11 cellular contexts compared by ENCODE assay signal in the genomic region with DNA sequence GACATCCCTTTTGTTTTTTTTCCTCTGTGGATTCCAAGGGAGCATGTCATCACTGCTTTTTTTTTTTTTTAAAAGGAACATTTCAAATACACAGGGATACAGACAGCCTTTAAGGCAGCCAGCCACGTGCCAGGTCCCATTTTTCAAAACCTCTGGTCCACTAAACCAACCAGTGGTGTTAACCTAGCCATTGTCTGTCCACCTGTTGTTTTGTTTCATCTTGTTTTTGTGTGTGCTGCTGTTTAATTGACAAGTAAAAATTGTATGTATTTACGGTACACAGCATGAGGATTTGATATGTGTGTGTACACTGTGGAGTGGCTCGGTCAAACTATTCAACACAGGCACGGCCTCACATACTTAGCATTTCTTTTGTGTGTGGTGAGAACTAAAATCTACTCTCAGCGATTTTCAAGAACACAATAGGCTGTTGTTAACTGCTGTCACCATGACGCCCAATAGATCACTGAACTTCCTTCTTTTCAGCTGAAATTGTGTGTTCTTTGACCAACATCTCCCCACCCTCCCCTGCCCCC. TPM values are rescaled to one million over a fixed set of nuclear protein-coding genes. Genes with fewer than 3 reads are reported as not detected.
DNase-seq lines count a peak whose midpoint lies in the region; ATAC-seq, FAIRE-seq and TF ChIP-seq lines count a peak whose summit lies in the region.
"Had no signal": no experiment of that assay in that cellular context is flagged by ENCODE, and none has a peak within 500 bp of the region (broad histone marks: within the 10 kb centered on the region; RNA-seq: fewer than 3 reads in every experiment).

No MANE protein-coding gene starts in this region.

- H3K9me3 Mint-ChIP-seq in activated T-helper 2 cell treated with anti-CD3 and anti-CD28 coated beads, Interferon-gamma antibody, Interleukin-2, Interleukin-4, amounts not matched to agents 10 μg/mL and 5 μg/mL and 100 μg/mL, durations not matched to agents 14 hours and 24 hours and 36 hours: no peaks in the 10 kb centered on the region
- H3K9me3 Mint-ChIP-seq: natural killer cell had no signal

- intact Hi-C loops in HepG2 (cut with micrococcal nuclease; ENCODE audit: unreplicated experiment) (loop anchor here (10.0 kb wide), 1 partner anchor 564 kb away; no protein-coding TSS in a partner anchor), thyroid gland (cut with DNase I) (loop anchor here (10.0 kb wide), 2 partner anchors 74 to 434 kb away; no protein-coding TSS in a partner anchor)
- intact Hi-C loops in activated T-helper 2 cell treated with anti-CD3 and anti-CD28 coated beads, Interferon-gamma antibody, Interleukin-2, Interleukin-4, amounts not matched to agents 10 μg/mL and 5 μg/mL and 100 μg/mL, durations not matched to agents 14 hours and 24 hours and 36 hours (cut with micrococcal nuclease): no loop called here

- peak; percentile 73 for ATAC-seq in HepG2
- ATAC-seq in HG03442 (IDR thresholded peaks at IDR 0.05; ENCODE audit: unreplicated experiment): no peak
- ATAC-seq: natural killer cell had no signal

- TF ChIP-seq CTCF in astrocyte of the spinal cord (IDR thresholded peaks at IDR 0.05; ENCODE audit: low read depth, low read length) (no peak), HepG2 (CRISPR knock-in tag; IDR thresholded peaks at IDR 0.05) (no peak), thyroid gland (IDR thresholded peaks at IDR 0.05) (no peak)

- H3K36me3 Mint-ChIP-seq in activated T-helper 2 cell treated with anti-CD3 and anti-CD28 coated beads, Interferon-gamma antibody, Interleukin-2, Interleukin-4, amounts not matched to agents 10 μg/mL and 5 μg/mL and 100 μg/mL, durations not matched to agents 14 hours and 24 hours and 36 hours (ENCODE audit: low read depth): no peaks in the 10 kb centered on the region
- H3K36me3 Mint-ChIP-seq: natural killer cell had no signal

- no peaks in the 10 kb centered on the region for H3K36me3 ChIP-seq in HepG2 (replicated peaks in 1 of 2; ENCODE audit: control insufficient read depth in 1 of 2, insufficient read depth in 2 of 2, low read length in 2 of 2)
- no peaks in the 10 kb centered on the region for H3K36me3 ChIP-seq in thyroid gland

- no peak overlapping the region for H3K27ac Mint-ChIP-seq in activated T-helper 2 cell treated with anti-CD3 and anti-CD28 coated beads, Interferon-gamma antibody, Interleukin-2, Interleukin-4, amounts not matched to agents 10 μg/mL and 5 μg/mL and 100 μg/mL, durations not matched to agents 14 hours and 24 hours and 36 hours
- H3K27ac Mint-ChIP-seq: natural killer cell had no signal

- H3K9me3 ChIP-seq in HepG2 (ENCODE audit: low read length): no peaks in the 10 kb centered on the region
- H3K9me3 ChIP-seq in thyroid gland: no peaks in the 10 kb centered on the region

- H2AFZ ChIP-seq in HepG2 (ENCODE audit: low read length): peak overlapping the region; percentile 1

- H4K20me1 ChIP-seq in HepG2 (ENCODE audit: insufficient read depth, low read length): no peaks in the 10 kb centered on the region

- DNase-seq in AG20443 (ENCODE audit: low spot score): peak; percentile 70
- peak; percentile 21 for DNase-seq in HT1080 (ENCODE audit: low read depth)
- DNase-seq in astrocyte of the spinal cord (ENCODE audit: low read depth, low spot score): peak; percentile 62
- peak; percentile 94 for DNase-seq in HepG2 (ENCODE audit: low spot score)
- no peak for DNase-seq in NCI-H2196 treated with DMSO at 0.1 percent for 48 hours (lab: John Stamatoyannopoulos, UW; ENCODE audit: unreplicated experiment)
- DNase-seq in thyroid gland: no peak
- DNase-seq in activated T-helper 2 cell treated with anti-CD3 and anti-CD28 coated beads, Interferon-gamma antibody, Interleukin-2, Interleukin-4, amounts not matched to agents 10 μg/mL and 5 μg/mL and 100 μg/mL, durations not matched to agents 14 hours and 24 hours and 36 hours (ENCODE audit: low spot score): no peak
- DNase-seq: natural killer cell, NCI-H526 treated with DMSO at 0.1 percent for 48 hours had no signal

- H3K27me3 Mint-ChIP-seq in activated T-helper 2 cell treated with anti-CD3 and anti-CD28 coated beads, Interferon-gamma antibody, Interleukin-2, Interleukin-4, amounts not matched to agents 10 μg/mL and 5 μg/mL and 100 μg/mL, durations not matched to agents 14 hours and 24 hours and 36 hours (ENCODE audit: low read depth): peaks cover 1% of the 10 kb centered on the region

- no peaks in the 10 kb centered on the region for H3K79me2 ChIP-seq in HepG2 (ENCODE audit: insufficient read depth, low read length)

- WGBS in HepG2 (ENCODE audit: low lambda C conversion rate): 1% methylated on average over 6 of the region's 6 CpGs
- WGBS in thyroid gland, 2 donors: 33 to 36% methylated on average over 6 of the region's 6 CpGs

- POLR2A ChIA-PET in HepG2 (lab: Yijun Ruan, JAX): interaction anchor here (1.2 to 1.5 kb wide), 2 partner anchors 51 to 292 kb away, joined by 4 read pairs; partner anchors contain the start of gene METTL22

- BruUV-seq in HepG2 (replicated peaks; lab: Mats Ljungman, UMichigan): no TSS peak

- FAIRE-seq in HepG2 (lab: Jason Lieb, UNC): peak; percentile 62

- H3K4me1 Mint-ChIP-seq in activated T-helper 2 cell treated with anti-CD3 and anti-CD28 coated beads, Interferon-gamma antibody, Interleukin-2, Interleukin-4, amounts not matched to agents 10 μg/mL and 5 μg/mL and 100 μg/mL, durations not matched to agents 14 hours and 24 hours and 36 hours (ENCODE audit: low read depth): peaks cover 6% of the 10 kb centered on the region
- H3K4me1 Mint-ChIP-seq: natural killer cell had no signal

- no peak overlapping the region for H3K4me3 Mint-ChIP-seq in activated T-helper 2 cell treated with anti-CD3 and anti-CD28 coated beads, Interferon-gamma antibody, Interleukin-2, Interleukin-4, amounts not matched to agents 10 μg/mL and 5 μg/mL and 100 μg/mL, durations not matched to agents 14 hours and 24 hours and 36 hours (ENCODE audit: low read depth)
- H3K4me3 Mint-ChIP-seq: natural killer cell had no signal

- peak overlapping the region; percentile 87 for H3K4me2 ChIP-seq in HepG2 (ENCODE audit: low read depth, low read length)

- H3K27me3 ChIP-seq in HepG2 (ENCODE audit: control insufficient read depth in 1 of 2, insufficient read depth in 2 of 2, low read length in 2 of 2) (peaks cover 0 to 7% of the 10 kb centered on the region in 2 experiments; a peak in 1 of 5 replicates), thyroid gland (no peaks in the 10 kb centered on the region)

- H3K4me1 ChIP-seq in HepG2 (ENCODE audit: insufficient read depth, low read length) (peaks cover 68% of the 10 kb centered on the region), thyroid gland (peaks cover 0 to 3% of the 10 kb centered on the region in 2 donors)

- peak overlapping the region; percentile 46 for H3K9ac ChIP-seq in HepG2 (ENCODE audit: insufficient read depth, low read depth, low read length)

- CTCF ChIA-PET in HepG2 (lab: Yijun Ruan, JAX; ENCODE audit: low intra/inter-chr PET ratio, low total read pairs): interaction anchor here (5.1 to 5.6 kb wide), 2 partner anchors 64 to 84 kb away, joined by 39 to 154 read pairs; no protein-coding TSS in a partner anchor

- peak in 1 of 2 experiments; percentile 39; a peak in 1 of 4 replicates for TF ChIP-seq POLR2A in HepG2 (IDR thresholded peaks at IDR 0.05; ENCODE audit: insufficient read depth in 1 of 2, low read depth in 2 of 2, low read length in 2 of 2)
- no peak for TF ChIP-seq POLR2A in thyroid gland (IDR thresholded peaks at IDR 0.05)

- H3K27ac ChIP-seq in HepG2 (ENCODE audit: extremely low read length, insufficient read depth, low read length): peak overlapping the region; percentile 15
- no peak overlapping the region for H3K27ac ChIP-seq in thyroid gland

- no peak overlapping the region for H3K4me3 ChIP-seq in astrocyte of the spinal cord (ENCODE audit: low read depth, low read length)
- peak overlapping the region; percentile 0 to 53 (median 18); a peak in 4 of 6 replicates for H3K4me3 ChIP-seq in HepG2 (replicated peaks in 1 of 3; ENCODE audit: insufficient read depth in 1 of 3, low read depth in 2 of 3, low read length in 3 of 3)
- no peak overlapping the region for H3K4me3 ChIP-seq in thyroid gland (replicated peaks in 1 of 3)

- in situ Hi-C loops in astrocyte of the spinal cord (cut with HindIII; ENCODE audit: low sequenced_read_pairs): no loop called here
- in situ Hi-C loops in HepG2 (cut with HindIII; ENCODE audit: extremely low pct_ligation_motif_present, low pct_unique_long_range_greater_than_20kb): no loop called here

- TF ChIP-seq RAD21 in HepG2 (CRISPR knock-in tag; IDR thresholded peaks at IDR 0.05): no peak

- TF ChIP-seq EP300 in HepG2 (IDR thresholded peaks at IDR 0.05; ENCODE audit: low read depth in 2 of 2, low read length in 2 of 2) (0 out of 4 replicates have a peak, but pooled peaks have one; percentile 6 to 25), HepG2 (CRISPR knock-in tag; IDR thresholded peaks at IDR 0.05; ENCODE audit: borderline replicate concordance) (no peak)

RNA-seq across cellular contexts. Expression of gene TMEM114, which starts 19.2 kb away (rescaled TPM):
- not detected in 2 replicates for total RNA-seq in HT1080 (2014; rRNA removed; shearing (Covaris generic))
- not detected in 2 replicates for polyA plus RNA-seq in HT1080 (2015; cell fraction: cytosol; rRNA removed)
- polyA plus RNA-seq in HT1080 (2015; cell fraction: nucleus; rRNA removed): not detected in 2 replicates
- total RNA-seq in HepG2 (2016; rRNA removed; fragmentation: Illumina TruSeq; extraction: Trizol): not detected in 2 replicates
- total RNA-seq in HepG2 (2016; cell fraction: cytosol; rRNA removed; fragmentation: Illumina TruSeq; extraction: Trizol; ENCODE audit: low read depth): not detected in 2 replicates
- total RNA-seq in HepG2 (2016; cell fraction: insoluble cytoplasmic fraction; rRNA removed; fragmentation: Illumina TruSeq; extraction: Trizol): not detected in 2 replicates
- total RNA-seq in HepG2 (2016; cell fraction: membrane; rRNA removed; fragmentation: Illumina TruSeq; extraction: Trizol): not detected in 2 replicates
- not detected in 2 replicates for total RNA-seq in HepG2 (2016; cell fraction: nucleus; rRNA removed; fragmentation: Illumina TruSeq; extraction: Trizol)
- polyA plus RNA-seq in HepG2 (2011; rRNA removed): not detected in 2 replicates
- not detected in 2 replicates for polyA plus RNA-seq in HepG2 (2011; cell fraction: cytosol; rRNA removed)
- polyA plus RNA-seq in HepG2 (2011; cell fraction: nucleus; rRNA removed): not detected in 2 replicates
- not detected in 2 replicates for polyA plus RNA-seq in HepG2 (2012)
- not detected in 2 replicates for polyA plus RNA-seq in HepG2 (2016; cell fraction: cytosol; fragmentation: Illumina TruSeq; extraction: Trizol; ENCODE audit: low read depth)
- not detected in 2 replicates for polyA plus RNA-seq in HepG2 (2016; cell fraction: insoluble cytoplasmic fraction; fragmentation: Illumina TruSeq; extraction: Trizol; ENCODE audit: low read depth)
- polyA plus RNA-seq in HepG2 (2016; cell fraction: membrane; fragmentation: Illumina TruSeq; extraction: Trizol; ENCODE audit: low read depth): not detected in 2 replicates
- not detected in 2 replicates for polyA plus RNA-seq in HepG2 (2016; cell fraction: nucleus; fragmentation: Illumina TruSeq; extraction: Trizol; ENCODE audit: insufficient read depth, low read depth)
- not detected in 2 replicates for polyA minus RNA-seq in HepG2 (2011; rRNA and poly(A)+ RNA removed; ENCODE audit: low replicate concordance)
- polyA minus RNA-seq in HepG2 (2011; cell fraction: cytosol; rRNA and poly(A)+ RNA removed): not detected in 2 replicates
- not detected in 2 replicates for polyA minus RNA-seq in HepG2 (2011; cell fraction: nucleus; rRNA and poly(A)+ RNA removed)
- total RNA-seq in thyroid gland: not detected
- total RNA-seq in activated T-helper 2 cell treated with anti-CD3 and anti-CD28 coated beads, Interferon-gamma antibody, Interleukin-2, Interleukin-4, amounts not matched to agents 10 μg/mL and 5 μg/mL and 100 μg/mL, durations not matched to agents 14 hours and 24 hours and 36 hours: not detected in 2 replicates
- total RNA-seq: activated CD8-positive, alpha-beta memory T cell treated with anti-CD3 and anti-CD28 coated beads for 36 hours; natural killer cell had no signal

RNA-seq across cellular contexts. Expression of gene METTL22, which starts 50.4 kb away (rescaled TPM):
- 17.0 and 25.8 TPM in 2 replicates for total RNA-seq in HT1080 (2014; rRNA removed; shearing (Covaris generic))
- 15.9 and 21.1 TPM in 2 replicates for polyA plus RNA-seq in HT1080 (2015; cell fraction: cytosol; rRNA removed)
- 37.3 and 52.5 TPM in 2 replicates for polyA plus RNA-seq in HT1080 (2015; cell fraction: nucleus; rRNA removed)
- total RNA-seq in HepG2 (2016; rRNA removed; fragmentation: Illumina TruSeq; extraction: Trizol) (23.3 and 36.2 TPM in 2 replicates), thyroid gland (10 to 100 TPM; 16.5 to 43.2 (median 18.8) TPM)
- 48.3 and 64.6 TPM in 2 replicates for total RNA-seq in HepG2 (2016; cell fraction: cytosol; rRNA removed; fragmentation: Illumina TruSeq; extraction: Trizol; ENCODE audit: low read depth)
- 19.9 and 37.6 TPM in 2 replicates for total RNA-seq in HepG2 (2016; cell fraction: insoluble cytoplasmic fraction; rRNA removed; fragmentation: Illumina TruSeq; extraction: Trizol)
- 53.5 and 59.9 TPM in 2 replicates for total RNA-seq in HepG2 (2016; cell fraction: membrane; rRNA removed; fragmentation: Illumina TruSeq; extraction: Trizol)
- total RNA-seq in HepG2 (2016; cell fraction: nucleus; rRNA removed; fragmentation: Illumina TruSeq; extraction: Trizol): 55.5 and 57.5 TPM in 2 replicates
- 94.8 and 117 TPM in 2 replicates for polyA plus RNA-seq in HepG2 (2011; rRNA removed)
- polyA plus RNA-seq in HepG2 (2011; cell fraction: cytosol; rRNA removed): 72.4 and 79.6 TPM in 2 replicates
- 323 and 325 TPM in 2 replicates for polyA plus RNA-seq in HepG2 (2011; cell fraction: nucleus; rRNA removed)
- 36.8 and 41.4 TPM in 2 replicates for polyA plus RNA-seq in HepG2 (2012)
- polyA plus RNA-seq in HepG2 (2016; cell fraction: cytosol; fragmentation: Illumina TruSeq; extraction: Trizol; ENCODE audit: low read depth): 50.0 and 66.7 TPM in 2 replicates
- polyA plus RNA-seq in HepG2 (2016; cell fraction: insoluble cytoplasmic fraction; fragmentation: Illumina TruSeq; extraction: Trizol; ENCODE audit: low read depth): 23.8 and 27.8 TPM in 2 replicates
- 50.2 and 62.5 TPM in 2 replicates for polyA plus RNA-seq in HepG2 (2016; cell fraction: membrane; fragmentation: Illumina TruSeq; extraction: Trizol; ENCODE audit: low read depth)
- 84.6 and 91.3 TPM in 2 replicates for polyA plus RNA-seq in HepG2 (2016; cell fraction: nucleus; fragmentation: Illumina TruSeq; extraction: Trizol; ENCODE audit: insufficient read depth, low read depth)
- polyA minus RNA-seq in HepG2 (2011; rRNA and poly(A)+ RNA removed; ENCODE audit: low replicate concordance): 102 and 146 TPM in 2 replicates
- 28.3 and 29.5 TPM in 2 replicates for polyA minus RNA-seq in HepG2 (2011; cell fraction: cytosol; rRNA and poly(A)+ RNA removed)
- polyA minus RNA-seq in HepG2 (2011; cell fraction: nucleus; rRNA and poly(A)+ RNA removed): 139 and 160 TPM in 2 replicates
- total RNA-seq in activated T-helper 2 cell treated with anti-CD3 and anti-CD28 coated beads, Interferon-gamma antibody, Interleukin-2, Interleukin-4, amounts not matched to agents 10 μg/mL and 5 μg/mL and 100 μg/mL, durations not matched to agents 14 hours and 24 hours and 36 hours: 34.9 and 39.0 TPM in 2 replicates

Comparison
In these comparisons a context has a peak if more than half of its experiments do, and no peak if none do; other contexts are left out.
1. DNase-seq: peak in AG20443 (single experiment), HT1080 (single experiment), astrocyte of the spinal cord (single experiment) and HepG2 (single experiment); none in NCI-H2196 treated with DMSO at 0.1 percent for 48 hours (single experiment), thyroid gland (0 of 2) and activated T-helper 2 cell treated with anti-CD3 and anti-CD28 coated beads, Interferon-gamma antibody, Interleukin-2, Interleukin-4, amounts not matched to agents 10 μg/mL and 5 μg/mL and 100 μg/mL, durations not matched to agents 14 hours and 24 hours and 36 hours (single experiment).
2. H3K4me3 ChIP-seq: peak in HepG2 (3 of 3); none in astrocyte of the spinal cord (single experiment) and thyroid gland (0 of 3).